1 cellular context compared by ENCODE assay signal in the genomic region with DNA sequence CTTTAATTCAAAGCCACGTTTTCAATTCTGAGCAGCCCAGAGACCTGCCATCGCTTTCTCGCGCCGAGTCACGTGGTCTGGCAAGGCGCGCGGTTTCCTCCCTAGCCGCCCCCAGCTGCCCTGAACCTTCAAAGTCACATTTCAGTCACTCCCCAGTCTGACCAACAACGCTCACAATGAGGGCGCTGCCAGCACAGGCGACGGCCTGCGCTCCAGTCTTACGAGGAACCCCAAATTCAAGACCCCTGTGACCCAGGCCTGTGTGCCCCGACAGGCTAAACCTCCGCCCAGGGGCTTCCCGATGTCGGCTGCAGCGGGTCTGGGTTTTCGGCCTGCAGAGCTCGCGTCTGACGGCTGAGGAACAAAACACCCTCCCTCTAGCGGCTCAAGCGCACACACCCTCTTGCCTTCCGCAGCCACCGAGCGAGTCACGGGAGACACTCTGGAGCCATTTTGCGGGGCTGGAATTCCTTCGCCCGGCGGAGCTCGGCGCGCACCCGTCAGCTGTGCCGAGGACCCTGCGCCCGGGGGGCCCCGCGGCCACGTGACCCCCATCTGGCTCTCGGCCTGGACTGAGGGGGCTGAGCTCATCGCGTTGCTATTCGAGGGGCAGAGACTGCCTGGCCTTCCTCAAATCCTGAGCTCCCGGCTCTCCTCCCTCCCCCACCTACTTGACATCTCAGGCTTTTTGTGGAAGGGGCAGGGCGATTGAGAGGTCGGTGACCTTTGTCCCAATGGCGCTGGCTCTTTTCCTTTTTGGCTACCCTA.
TF ChIP-seq lines count a peak whose summit lies in the region.

No MANE protein-coding gene starts in this region.

TF ChIP-seq in SK-N-SH treated with all-trans-retinoic acid at 6 μM for 48 hours, 23 proteins besides CTCF, POLR2A, EP300 and RAD21 (continued from another document):
- TF ChIP-seq, protein P1, sequence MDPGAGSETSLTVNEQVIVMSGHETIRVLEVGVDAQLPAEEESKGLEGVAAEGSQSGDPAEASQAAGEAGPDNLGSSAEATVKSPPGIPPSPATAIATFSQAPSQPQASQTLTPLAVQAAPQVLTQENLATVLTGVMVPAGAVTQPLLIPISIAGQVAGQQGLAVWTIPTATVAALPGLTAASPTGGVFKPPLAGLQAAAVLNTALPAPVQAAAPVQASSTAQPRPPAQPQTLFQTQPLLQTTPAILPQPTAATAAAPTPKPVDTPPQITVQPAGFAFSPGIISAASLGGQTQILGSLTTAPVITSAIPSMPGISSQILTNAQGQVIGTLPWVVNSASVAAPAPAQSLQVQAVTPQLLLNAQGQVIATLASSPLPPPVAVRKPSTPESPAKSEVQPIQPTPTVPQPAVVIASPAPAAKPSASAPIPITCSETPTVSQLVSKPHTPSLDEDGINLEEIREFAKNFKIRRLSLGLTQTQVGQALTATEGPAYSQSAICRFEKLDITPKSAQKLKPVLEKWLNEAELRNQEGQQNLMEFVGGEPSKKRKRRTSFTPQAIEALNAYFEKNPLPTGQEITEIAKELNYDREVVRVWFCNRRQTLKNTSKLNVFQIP (CRISPR knock-in tag; IDR thresholded peaks at IDR 0.05; ENCODE audit: borderline replicate concordance, low read depth), result no peak
